In the genomic region with DNA sequence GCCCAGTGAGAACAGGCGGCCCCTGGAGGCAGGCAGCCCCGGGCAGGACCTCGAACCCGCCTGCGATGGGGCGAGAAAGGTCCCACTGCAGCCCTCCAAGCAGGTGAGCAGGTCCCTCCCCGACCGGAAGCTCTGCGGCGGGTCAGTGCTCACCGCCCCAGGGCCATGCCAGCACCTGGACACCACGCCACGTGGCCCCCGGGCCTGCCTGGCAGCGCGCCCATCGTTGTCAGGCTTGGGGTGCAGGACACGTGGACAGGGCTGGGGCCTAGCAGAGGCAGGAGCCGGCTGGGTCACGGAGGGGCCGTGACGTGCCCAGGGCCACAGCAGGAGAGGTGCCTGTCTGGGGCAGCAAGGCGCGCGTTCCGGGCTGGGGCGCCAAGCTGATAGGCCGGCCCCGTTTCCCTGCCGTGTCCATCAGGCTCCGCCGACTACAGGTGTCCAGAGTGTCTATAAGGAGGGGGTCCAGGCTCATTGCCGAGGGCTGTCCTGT, we compare ENCODE assay signal across 2 cellular contexts.
A peak's percentile ranks its signal among the peaks of the same experiment; 100 is the strongest.
TF ChIP-seq lines count a peak whose summit lies in the region.

No MANE protein-coding gene starts in this region.

TF ChIP-seq in HEK293, 187 proteins besides CTCF, POLR2A, EP300 and RAD21:
- TF ChIP-seq TSHZ1 (tag by site-specific recombination; IDR thresholded peaks at IDR 0.05; ENCODE audit: borderline replicate concordance): no peak
- TF ChIP-seq KLF10 (tag by site-specific recombination; IDR thresholded peaks at IDR 0.05): no peak
- TF ChIP-seq ZNF549 (tag by site-specific recombination; IDR thresholded peaks at IDR 0.05): no peak
- no peak for TF ChIP-seq ZNF19 (tag by site-specific recombination; IDR thresholded peaks at IDR 0.05; ENCODE audit: low read depth)
- no peak for TF ChIP-seq ZSCAN30 (tag by site-specific recombination; IDR thresholded peaks at IDR 0.05)
- no peak for TF ChIP-seq ZNF10 (tag by site-specific recombination; IDR thresholded peaks at IDR 0.05)
- TF ChIP-seq, protein P1, sequence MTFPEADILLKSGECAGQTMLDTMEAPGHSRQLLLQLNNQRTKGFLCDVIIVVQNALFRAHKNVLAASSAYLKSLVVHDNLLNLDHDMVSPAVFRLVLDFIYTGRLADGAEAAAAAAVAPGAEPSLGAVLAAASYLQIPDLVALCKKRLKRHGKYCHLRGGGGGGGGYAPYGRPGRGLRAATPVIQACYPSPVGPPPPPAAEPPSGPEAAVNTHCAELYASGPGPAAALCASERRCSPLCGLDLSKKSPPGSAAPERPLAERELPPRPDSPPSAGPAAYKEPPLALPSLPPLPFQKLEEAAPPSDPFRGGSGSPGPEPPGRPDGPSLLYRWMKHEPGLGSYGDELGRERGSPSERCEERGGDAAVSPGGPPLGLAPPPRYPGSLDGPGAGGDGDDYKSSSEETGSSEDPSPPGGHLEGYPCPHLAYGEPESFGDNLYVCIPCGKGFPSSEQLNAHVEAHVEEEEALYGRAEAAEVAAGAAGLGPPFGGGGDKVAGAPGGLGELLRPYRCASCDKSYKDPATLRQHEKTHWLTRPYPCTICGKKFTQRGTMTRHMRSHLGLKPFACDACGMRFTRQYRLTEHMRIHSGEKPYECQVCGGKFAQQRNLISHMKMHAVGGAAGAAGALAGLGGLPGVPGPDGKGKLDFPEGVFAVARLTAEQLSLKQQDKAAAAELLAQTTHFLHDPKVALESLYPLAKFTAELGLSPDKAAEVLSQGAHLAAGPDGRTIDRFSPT (tag by site-specific recombination; IDR thresholded peaks at IDR 0.05): peak; percentile 45; the same call in 1 of the 2 replicates
- TF ChIP-seq ZNF747 (tag by site-specific recombination; IDR thresholded peaks at IDR 0.05): no peak
- TF ChIP-seq, protein P2, sequence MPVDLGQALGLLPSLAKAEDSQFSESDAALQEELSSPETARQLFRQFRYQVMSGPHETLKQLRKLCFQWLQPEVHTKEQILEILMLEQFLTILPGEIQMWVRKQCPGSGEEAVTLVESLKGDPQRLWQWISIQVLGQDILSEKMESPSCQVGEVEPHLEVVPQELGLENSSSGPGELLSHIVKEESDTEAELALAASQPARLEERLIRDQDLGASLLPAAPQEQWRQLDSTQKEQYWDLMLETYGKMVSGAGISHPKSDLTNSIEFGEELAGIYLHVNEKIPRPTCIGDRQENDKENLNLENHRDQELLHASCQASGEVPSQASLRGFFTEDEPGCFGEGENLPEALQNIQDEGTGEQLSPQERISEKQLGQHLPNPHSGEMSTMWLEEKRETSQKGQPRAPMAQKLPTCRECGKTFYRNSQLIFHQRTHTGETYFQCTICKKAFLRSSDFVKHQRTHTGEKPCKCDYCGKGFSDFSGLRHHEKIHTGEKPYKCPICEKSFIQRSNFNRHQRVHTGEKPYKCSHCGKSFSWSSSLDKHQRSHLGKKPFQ (tag by site-specific recombination; IDR thresholded peaks at IDR 0.05): 0 out of 2 replicates have a peak, but pooled peaks have one; percentile 2
- no peak for TF ChIP-seq ZNF514 (tag by site-specific recombination; IDR thresholded peaks at IDR 0.05)
TF ChIP-seq in HEK293: peak in this region for 2.

TF ChIP-seq in K562, 482 proteins besides CTCF, POLR2A, EP300 and RAD21 (continued from another document):
- TF ChIP-seq CEBPG (CRISPR knock-in tag; IDR thresholded peaks at IDR 0.05) (no peak), CEBPG (tag; conservative IDR thresholded peaks at IDR 0.05 in 1 of 2, IDR thresholded peaks at IDR 0.05 in 1 of 2) (no peak), ZNF75A (CRISPR knock-in tag; IDR thresholded peaks at IDR 0.05) (no peak)
- TF ChIP-seq, protein P3, sequence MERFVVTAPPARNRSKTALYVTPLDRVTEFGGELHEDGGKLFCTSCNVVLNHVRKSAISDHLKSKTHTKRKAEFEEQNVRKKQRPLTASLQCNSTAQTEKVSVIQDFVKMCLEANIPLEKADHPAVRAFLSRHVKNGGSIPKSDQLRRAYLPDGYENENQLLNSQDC (CRISPR knock-in tag; IDR thresholded peaks at IDR 0.05): no peak
TF ChIP-seq in K562: peak in this region for 1.
